ENCODE assay signal across 2 cellular contexts in the genomic region with DNA sequence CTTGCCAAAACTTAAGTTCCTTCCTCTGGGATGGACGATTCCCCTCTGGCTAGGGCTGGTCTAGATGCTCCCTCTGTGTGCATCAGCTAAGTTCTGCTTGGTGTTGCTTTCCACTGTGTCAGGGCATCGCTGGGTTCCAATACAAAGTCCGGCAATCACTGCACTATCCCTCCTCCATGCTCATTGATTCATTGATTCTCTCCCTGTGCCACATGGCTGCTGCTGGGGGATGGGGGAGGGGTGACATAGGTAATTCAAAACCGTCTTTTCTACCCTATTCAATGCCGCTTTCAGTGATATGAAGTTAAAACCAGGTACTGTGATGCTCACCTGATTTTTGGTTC.
TF ChIP-seq lines count a peak whose summit lies in the region.

No MANE protein-coding gene starts in this region.

TF ChIP-seq in GM23338, 12 proteins besides CTCF, POLR2A, EP300 and RAD21 (continues in another document):
- no peak for TF ChIP-seq NANOG (IDR thresholded peaks at IDR 0.05; ENCODE audit: borderline replicate concordance)
- TF ChIP-seq, protein P1, sequence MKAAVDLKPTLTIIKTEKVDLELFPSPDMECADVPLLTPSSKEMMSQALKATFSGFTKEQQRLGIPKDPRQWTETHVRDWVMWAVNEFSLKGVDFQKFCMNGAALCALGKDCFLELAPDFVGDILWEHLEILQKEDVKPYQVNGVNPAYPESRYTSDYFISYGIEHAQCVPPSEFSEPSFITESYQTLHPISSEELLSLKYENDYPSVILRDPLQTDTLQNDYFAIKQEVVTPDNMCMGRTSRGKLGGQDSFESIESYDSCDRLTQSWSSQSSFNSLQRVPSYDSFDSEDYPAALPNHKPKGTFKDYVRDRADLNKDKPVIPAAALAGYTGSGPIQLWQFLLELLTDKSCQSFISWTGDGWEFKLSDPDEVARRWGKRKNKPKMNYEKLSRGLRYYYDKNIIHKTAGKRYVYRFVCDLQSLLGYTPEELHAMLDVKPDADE (IDR thresholded peaks at IDR 0.05): no peak
- TF ChIP-seq POLR2AphosphoS5 (IDR thresholded peaks at IDR 0.05; ENCODE audit: low read depth): no peak
- no peak for TF ChIP-seq CREB1 (CRISPR knock-in tag; IDR thresholded peaks at IDR 0.05; ENCODE audit: low read depth)
- TF ChIP-seq, protein P2, sequence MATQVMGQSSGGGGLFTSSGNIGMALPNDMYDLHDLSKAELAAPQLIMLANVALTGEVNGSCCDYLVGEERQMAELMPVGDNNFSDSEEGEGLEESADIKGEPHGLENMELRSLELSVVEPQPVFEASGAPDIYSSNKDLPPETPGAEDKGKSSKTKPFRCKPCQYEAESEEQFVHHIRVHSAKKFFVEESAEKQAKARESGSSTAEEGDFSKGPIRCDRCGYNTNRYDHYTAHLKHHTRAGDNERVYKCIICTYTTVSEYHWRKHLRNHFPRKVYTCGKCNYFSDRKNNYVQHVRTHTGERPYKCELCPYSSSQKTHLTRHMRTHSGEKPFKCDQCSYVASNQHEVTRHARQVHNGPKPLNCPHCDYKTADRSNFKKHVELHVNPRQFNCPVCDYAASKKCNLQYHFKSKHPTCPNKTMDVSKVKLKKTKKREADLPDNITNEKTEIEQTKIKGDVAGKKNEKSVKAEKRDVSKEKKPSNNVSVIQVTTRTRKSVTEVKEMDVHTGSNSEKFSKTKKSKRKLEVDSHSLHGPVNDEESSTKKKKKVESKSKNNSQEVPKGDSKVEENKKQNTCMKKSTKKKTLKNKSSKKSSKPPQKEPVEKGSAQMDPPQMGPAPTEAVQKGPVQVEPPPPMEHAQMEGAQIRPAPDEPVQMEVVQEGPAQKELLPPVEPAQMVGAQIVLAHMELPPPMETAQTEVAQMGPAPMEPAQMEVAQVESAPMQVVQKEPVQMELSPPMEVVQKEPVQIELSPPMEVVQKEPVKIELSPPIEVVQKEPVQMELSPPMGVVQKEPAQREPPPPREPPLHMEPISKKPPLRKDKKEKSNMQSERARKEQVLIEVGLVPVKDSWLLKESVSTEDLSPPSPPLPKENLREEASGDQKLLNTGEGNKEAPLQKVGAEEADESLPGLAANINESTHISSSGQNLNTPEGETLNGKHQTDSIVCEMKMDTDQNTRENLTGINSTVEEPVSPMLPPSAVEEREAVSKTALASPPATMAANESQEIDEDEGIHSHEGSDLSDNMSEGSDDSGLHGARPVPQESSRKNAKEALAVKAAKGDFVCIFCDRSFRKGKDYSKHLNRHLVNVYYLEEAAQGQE (IDR thresholded peaks at IDR 0.05; ENCODE audit: unreplicated experiment): no peak
- TF ChIP-seq ZNF331 (CRISPR knock-in tag; IDR thresholded peaks at IDR 0.05; ENCODE audit: low read depth): no peak
- TF ChIP-seq, protein P3, sequence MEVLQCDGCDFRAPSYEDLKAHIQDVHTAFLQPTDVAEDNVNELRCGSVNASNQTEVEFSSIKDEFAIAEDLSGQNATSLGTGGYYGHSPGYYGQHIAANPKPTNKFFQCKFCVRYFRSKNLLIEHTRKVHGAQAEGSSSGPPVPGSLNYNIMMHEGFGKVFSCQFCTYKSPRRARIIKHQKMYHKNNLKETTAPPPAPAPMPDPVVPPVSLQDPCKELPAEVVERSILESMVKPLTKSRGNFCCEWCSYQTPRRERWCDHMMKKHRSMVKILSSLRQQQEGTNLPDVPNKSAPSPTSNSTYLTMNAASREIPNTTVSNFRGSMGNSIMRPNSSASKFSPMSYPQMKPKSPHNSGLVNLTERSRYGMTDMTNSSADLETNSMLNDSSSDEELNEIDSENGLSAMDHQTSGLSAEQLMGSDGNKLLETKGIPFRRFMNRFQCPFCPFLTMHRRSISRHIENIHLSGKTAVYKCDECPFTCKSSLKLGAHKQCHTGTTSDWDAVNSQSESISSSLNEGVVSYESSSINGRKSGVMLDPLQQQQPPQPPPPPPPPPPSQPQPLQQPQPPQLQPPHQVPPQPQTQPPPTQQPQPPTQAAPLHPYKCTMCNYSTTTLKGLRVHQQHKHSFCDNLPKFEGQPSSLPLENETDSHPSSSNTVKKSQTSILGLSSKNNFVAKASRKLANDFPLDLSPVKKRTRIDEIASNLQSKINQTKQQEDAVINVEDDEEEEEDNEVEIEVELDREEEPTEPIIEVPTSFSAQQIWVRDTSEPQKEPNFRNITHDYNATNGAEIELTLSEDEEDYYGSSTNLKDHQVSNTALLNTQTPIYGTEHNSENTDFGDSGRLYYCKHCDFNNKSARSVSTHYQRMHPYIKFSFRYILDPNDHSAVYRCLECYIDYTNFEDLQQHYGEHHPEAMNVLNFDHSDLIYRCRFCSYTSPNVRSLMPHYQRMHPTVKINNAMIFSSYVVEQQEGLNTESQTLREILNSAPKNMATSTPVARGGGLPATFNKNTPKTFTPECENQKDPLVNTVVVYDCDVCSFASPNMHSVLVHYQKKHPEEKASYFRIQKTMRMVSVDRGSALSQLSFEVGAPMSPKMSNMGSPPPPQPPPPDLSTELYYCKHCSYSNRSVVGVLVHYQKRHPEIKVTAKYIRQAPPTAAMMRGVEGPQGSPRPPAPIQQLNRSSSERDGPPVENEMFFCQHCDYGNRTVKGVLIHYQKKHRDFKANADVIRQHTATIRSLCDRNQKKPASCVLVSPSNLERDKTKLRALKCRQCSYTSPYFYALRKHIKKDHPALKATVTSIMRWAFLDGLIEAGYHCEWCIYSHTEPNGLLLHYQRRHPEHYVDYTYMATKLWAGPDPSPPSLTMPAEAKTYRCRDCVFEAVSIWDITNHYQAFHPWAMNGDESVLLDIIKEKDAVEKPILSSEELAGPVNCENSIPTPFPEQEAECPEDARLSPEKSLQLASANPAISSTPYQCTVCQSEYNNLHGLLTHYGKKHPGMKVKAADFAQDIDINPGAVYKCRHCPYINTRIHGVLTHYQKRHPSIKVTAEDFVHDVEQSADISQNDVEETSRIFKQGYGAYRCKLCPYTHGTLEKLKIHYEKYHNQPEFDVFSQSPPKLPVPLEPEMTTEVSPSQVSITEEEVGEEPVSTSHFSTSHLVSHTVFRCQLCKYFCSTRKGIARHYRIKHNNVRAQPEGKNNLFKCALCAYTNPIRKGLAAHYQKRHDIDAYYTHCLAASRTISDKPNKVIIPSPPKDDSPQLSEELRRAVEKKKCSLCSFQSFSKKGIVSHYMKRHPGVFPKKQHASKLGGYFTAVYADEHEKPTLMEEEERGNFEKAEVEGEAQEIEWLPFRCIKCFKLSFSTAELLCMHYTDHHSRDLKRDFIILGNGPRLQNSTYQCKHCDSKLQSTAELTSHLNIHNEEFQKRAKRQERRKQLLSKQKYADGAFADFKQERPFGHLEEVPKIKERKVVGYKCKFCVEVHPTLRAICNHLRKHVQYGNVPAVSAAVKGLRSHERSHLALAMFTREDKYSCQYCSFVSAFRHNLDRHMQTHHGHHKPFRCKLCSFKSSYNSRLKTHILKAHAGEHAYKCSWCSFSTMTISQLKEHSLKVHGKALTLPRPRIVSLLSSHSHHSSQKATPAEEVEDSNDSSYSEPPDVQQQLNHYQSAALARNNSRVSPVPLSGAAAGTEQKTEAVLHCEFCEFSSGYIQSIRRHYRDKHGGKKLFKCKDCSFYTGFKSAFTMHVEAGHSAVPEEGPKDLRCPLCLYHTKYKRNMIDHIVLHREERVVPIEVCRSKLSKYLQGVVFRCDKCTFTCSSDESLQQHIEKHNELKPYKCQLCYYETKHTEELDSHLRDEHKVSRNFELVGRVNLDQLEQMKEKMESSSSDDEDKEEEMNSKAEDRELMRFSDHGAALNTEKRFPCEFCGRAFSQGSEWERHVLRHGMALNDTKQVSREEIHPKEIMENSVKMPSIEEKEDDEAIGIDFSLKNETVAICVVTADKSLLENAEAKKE (CRISPR knock-in tag; IDR thresholded peaks at IDR 0.05): no peak
- TF ChIP-seq EZH2 (IDR thresholded peaks at IDR 0.05; ENCODE audit: low read depth, unreplicated experiment): no peak
- TF ChIP-seq ZNF114 (CRISPR knock-in tag; IDR thresholded peaks at IDR 0.05): no peak
- TF ChIP-seq JUNB (IDR thresholded peaks at IDR 0.05; ENCODE audit: unreplicated experiment): no peak
- TF ChIP-seq EZH2phosphoT487 (IDR thresholded peaks at IDR 0.05; ENCODE audit: unreplicated experiment): no peak

TF ChIP-seq in H1, 55 proteins besides CTCF, POLR2A, EP300 and RAD21:
- no peak for TF ChIP-seq HDAC6 (IDR thresholded peaks at IDR 0.05; ENCODE audit: low read depth, low read length)
- TF ChIP-seq, protein P4, sequence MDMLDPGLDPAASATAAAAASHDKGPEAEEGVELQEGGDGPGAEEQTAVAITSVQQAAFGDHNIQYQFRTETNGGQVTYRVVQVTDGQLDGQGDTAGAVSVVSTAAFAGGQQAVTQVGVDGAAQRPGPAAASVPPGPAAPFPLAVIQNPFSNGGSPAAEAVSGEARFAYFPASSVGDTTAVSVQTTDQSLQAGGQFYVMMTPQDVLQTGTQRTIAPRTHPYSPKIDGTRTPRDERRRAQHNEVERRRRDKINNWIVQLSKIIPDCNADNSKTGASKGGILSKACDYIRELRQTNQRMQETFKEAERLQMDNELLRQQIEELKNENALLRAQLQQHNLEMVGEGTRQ (IDR thresholded peaks at IDR 0.05; ENCODE audit: low read length): no peak
- TF ChIP-seq GABPA (IDR thresholded peaks at IDR 0.05; ENCODE audit: borderline replicate concordance, insufficient read depth, low read length): no peak
- no peak for TF ChIP-seq NRF1 (IDR thresholded peaks at IDR 0.05; ENCODE audit: low read depth, low read length)
- TF ChIP-seq POLR2AphosphoS5 (IDR thresholded peaks at IDR 0.05; ENCODE audit: low read depth, low read length): no peak
- no peak for TF ChIP-seq KDM5A (IDR thresholded peaks at IDR 0.05; ENCODE audit: low read length)
